In the genomic region with DNA sequence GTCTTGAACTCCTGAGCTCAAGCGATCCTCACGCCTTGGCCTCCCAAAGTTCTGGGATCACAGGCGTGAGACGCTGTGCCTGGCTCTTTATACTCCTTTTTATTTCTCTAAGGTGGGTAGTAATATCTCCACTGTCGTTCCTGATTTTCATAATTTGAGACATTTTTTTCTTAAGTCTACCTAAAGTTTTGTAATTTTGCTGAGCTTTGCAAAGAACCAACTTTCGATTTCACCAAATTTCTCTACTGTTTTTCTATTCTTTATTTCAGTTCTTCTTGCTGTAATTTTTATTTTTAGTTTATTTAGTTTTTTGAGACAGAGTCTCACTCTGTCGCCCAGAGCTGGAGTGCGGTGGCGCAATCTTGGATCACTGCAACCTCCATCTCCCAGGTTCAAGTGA, we compare ENCODE assay signal across 38 cellular contexts.
"Had no signal": no experiment of that assay in that cellular context is flagged by ENCODE, and none has a peak within 500 bp of the region (broad histone marks: within the 10 kb centered on the region; RNA-seq: fewer than 3 reads in every experiment).

No MANE protein-coding gene starts in this region.

- H3K36me3 Mint-ChIP-seq: activated naive CD4-positive, alpha-beta T cell treated with anti-CD3 and anti-CD28 coated beads, Interleukin-2, amount 10 ng/mL, durations not matched to agents 7 days and 5 days; activated naive CD4-positive, alpha-beta T cell treated with anti-CD3 and anti-CD28 coated beads, Interleukin-2, amount 50 U/mL, for 72 hours; activated naive CD8-positive, alpha-beta T cell; activated naive CD8-positive, alpha-beta T cell treated with anti-CD3 and anti-CD28 coated beads for 36 hours; activated naive CD8-positive, alpha-beta T cell treated with anti-CD3 and anti-CD28 coated beads, Interleukin-2, amount 10 ng/mL, durations not matched to agents 7 days and 5 days; brain had no signal

- H3K4me3 ChIP-seq: adrenal gland, ascending aorta, body of pancreas, breast epithelium, cardiac muscle cell had no signal

- H3K4me1 Mint-ChIP-seq: activated naive CD4-positive, alpha-beta T cell treated with anti-CD3 and anti-CD28 coated beads, Interleukin-2, amount 10 ng/mL, durations not matched to agents 7 days and 5 days; activated naive CD4-positive, alpha-beta T cell treated with anti-CD3 and anti-CD28 coated beads, Interleukin-2, amount 50 U/mL, for 24 hours; activated naive CD8-positive, alpha-beta T cell treated with anti-CD3 and anti-CD28 coated beads for 36 hours; activated naive CD8-positive, alpha-beta T cell treated with anti-CD3 and anti-CD28 coated beads, Interleukin-2, amount 10 ng/mL, durations not matched to agents 7 days and 5 days; activated naive CD8-positive, alpha-beta T cell treated with anti-CD3 and anti-CD28 coated beads, Interleukin-2, amount 50 U/mL, for 24 hours; activated T-helper 17 cell treated with anti-CD3 and anti-CD28 coated beads, Interleukin-2, amount 50 U/mL, for 72 hours; central memory CD8-positive, alpha-beta T cell had no signal

- H3K27ac Mint-ChIP-seq: activated naive CD4-positive, alpha-beta T cell treated with anti-CD3 and anti-CD28 coated beads for 36 hours; activated naive CD4-positive, alpha-beta T cell treated with anti-CD3 and anti-CD28 coated beads, Interleukin-2, amount 10 ng/mL, durations not matched to agents 7 days and 5 days; activated naive CD4-positive, alpha-beta T cell treated with anti-CD3 and anti-CD28 coated beads, Interleukin-2, amount 50 U/mL, for 24 hours; activated naive CD4-positive, alpha-beta T cell treated with anti-CD3 and anti-CD28 coated beads, Interleukin-2, amount 50 U/mL, for 72 hours; activated naive CD8-positive, alpha-beta T cell; activated naive CD8-positive, alpha-beta T cell treated with anti-CD3 and anti-CD28 coated beads for 36 hours; activated naive CD8-positive, alpha-beta T cell treated with anti-CD3 and anti-CD28 coated beads, Interleukin-2, amount 10 ng/mL, durations not matched to agents 7 days and 5 days; activated naive CD8-positive, alpha-beta T cell treated with anti-CD3 and anti-CD28 coated beads, Interleukin-2, amount 50 U/mL, for 24 hours; activated T-cell treated with anti-CD3 and anti-CD28 coated beads, Interleukin-2, amount 50 U/mL, for 24 hours; activated T-cell treated with anti-CD3 and anti-CD28 coated beads, Interleukin-2, amount 50 U/mL, for 72 hours; activated T-helper 1 cell treated with anti-CD3 and anti-CD28 coated beads, Interleukin-12 subunit alpha, Interleukin-12 subunit beta, Interleukin-2, Interleukin-4 antibody, amounts not matched to agents 30 ng/mL and 10 ng/mL and 1 ng/mL, durations not matched to agents 14 hours and 24 hours and 36 hours; activated T-helper 17 cell treated with anti-CD3 and anti-CD28 coated beads, Interleukin-2, amount 50 U/mL, for 72 hours; activated T-helper 2 cell treated with anti-CD3 and anti-CD28 coated beads, Interferon-gamma antibody, Interleukin-2, Interleukin-4, amounts not matched to agents 10 μg/mL and 5 μg/mL and 100 μg/mL, durations not matched to agents 14 hours and 24 hours and 36 hours; brain had no signal

- H3K9me3 ChIP-seq: adrenal gland, ascending aorta, body of pancreas, breast epithelium had no signal

- ATAC-seq: activated naive CD4-positive, alpha-beta T cell treated with anti-CD3 and anti-CD28 coated beads, Interleukin-2, amount 50 U/mL, for 72 hours; activated naive CD8-positive, alpha-beta T cell treated with anti-CD3 and anti-CD28 coated beads, Interleukin-2, amount 50 U/mL, for 24 hours; activated T-cell treated with anti-CD3 and anti-CD28 coated beads, Interleukin-2, amount 50 U/mL, for 4 hours; activated T-cell treated with anti-CD3 and anti-CD28 coated beads, Interleukin-2, amount 50 U/mL, for 72 hours; activated T-helper 17 cell treated with anti-CD3 and anti-CD28 coated beads, Interleukin-2, amount 50 U/mL, for 72 hours; body of pancreas had no signal

- DNase-seq: activated effector memory CD4-positive, alpha-beta T cell treated with anti-CD3 and anti-CD28 coated beads, Interleukin-2, amount 50 U/mL, for 16 hours; activated effector memory CD4-positive, alpha-beta T cell treated with Interleukin-2 at 50 U/mL for 16 hours; activated gamma-delta T cell; activated gamma-delta T cell treated with Interleukin-2 at 50 U/mL for 16 hours; activated naive CD4-positive, alpha-beta T cell; activated naive CD4-positive, alpha-beta T cell treated with anti-CD3 and anti-CD28 coated beads for 36 hours; activated naive CD4-positive, alpha-beta T cell treated with anti-CD3 and anti-CD28 coated beads, Interleukin-2, amount 10 ng/mL, durations not matched to agents 7 days and 5 days; activated naive CD4-positive, alpha-beta T cell treated with anti-CD3 and anti-CD28 coated beads, Interleukin-2, amount 50 U/mL, for 16 hours; activated naive CD4-positive, alpha-beta T cell treated with Interleukin-2 at 50 U/mL for 16 hours; activated naive CD8-positive, alpha-beta T cell treated with anti-CD3 and anti-CD28 coated beads for 36 hours; activated naive CD8-positive, alpha-beta T cell treated with anti-CD3 and anti-CD28 coated beads, Interleukin-2, amount 10 ng/mL, durations not matched to agents 7 days and 5 days; activated naive CD8-positive, alpha-beta T cell treated with anti-CD3 and anti-CD28 coated beads, Interleukin-2, amount 50 U/mL, for 24 hours; activated T-cell treated with anti-CD3 and anti-CD28 coated beads, Interleukin-2, amount 50 U/mL, for 24 hours; activated T-cell treated with anti-CD3 and anti-CD28 coated beads, Interleukin-2, amount 50 U/mL, for 4 hours; activated T-cell treated with anti-CD3 and anti-CD28 coated beads, Interleukin-2, amount 50 U/mL, for 48 hours; activated T-cell treated with anti-CD3 and anti-CD28 coated beads, Interleukin-2, amount 50 U/mL, for 72 hours; adrenal gland; amniotic stem cell; amygdala; anterior cingulate cortex; aorta; body of pancreas; brain microvascular endothelial cell; caudate nucleus; central memory CD4-positive, alpha-beta T cell; cerebellar nuclear complex had no signal

- FAIRE-seq: bronchial epithelial cell had no signal

- H3K4me3 Mint-ChIP-seq: activated naive CD4-positive, alpha-beta T cell treated with anti-CD3 and anti-CD28 coated beads for 36 hours; activated naive CD4-positive, alpha-beta T cell treated with anti-CD3 and anti-CD28 coated beads, Interleukin-2, amount 10 ng/mL, durations not matched to agents 7 days and 5 days; activated naive CD4-positive, alpha-beta T cell treated with anti-CD3 and anti-CD28 coated beads, Interleukin-2, amount 50 U/mL, for 24 hours; activated naive CD8-positive, alpha-beta T cell; activated naive CD8-positive, alpha-beta T cell treated with anti-CD3 and anti-CD28 coated beads for 36 hours; activated naive CD8-positive, alpha-beta T cell treated with anti-CD3 and anti-CD28 coated beads, Interleukin-2, amount 10 ng/mL, durations not matched to agents 7 days and 5 days; activated naive CD8-positive, alpha-beta T cell treated with anti-CD3 and anti-CD28 coated beads, Interleukin-2, amount 50 U/mL, for 24 hours; activated T-cell treated with anti-CD3 and anti-CD28 coated beads, Interleukin-2, amount 50 U/mL, for 24 hours; activated T-cell treated with anti-CD3 and anti-CD28 coated beads, Interleukin-2, amount 50 U/mL, for 4 hours; activated T-cell treated with anti-CD3 and anti-CD28 coated beads, Interleukin-2, amount 50 U/mL, for 72 hours; activated T-helper 1 cell treated with anti-CD3 and anti-CD28 coated beads, Interleukin-12 subunit alpha, Interleukin-12 subunit beta, Interleukin-2, Interleukin-4 antibody, amounts not matched to agents 30 ng/mL and 10 ng/mL and 1 ng/mL, durations not matched to agents 14 hours and 24 hours and 36 hours; activated T-helper 17 cell treated with anti-CD3 and anti-CD28 coated beads, Interleukin-2, amount 50 U/mL, for 72 hours; brain; central memory CD8-positive, alpha-beta T cell had no signal

- H3K9me3 Mint-ChIP-seq: activated naive CD4-positive, alpha-beta T cell treated with anti-CD3 and anti-CD28 coated beads for 36 hours; activated naive CD4-positive, alpha-beta T cell treated with anti-CD3 and anti-CD28 coated beads, Interleukin-2, amount 10 ng/mL, durations not matched to agents 7 days and 5 days; activated naive CD4-positive, alpha-beta T cell treated with anti-CD3 and anti-CD28 coated beads, Interleukin-2, amount 50 U/mL, for 24 hours; activated naive CD4-positive, alpha-beta T cell treated with anti-CD3 and anti-CD28 coated beads, Interleukin-2, amount 50 U/mL, for 72 hours; activated naive CD8-positive, alpha-beta T cell treated with anti-CD3 and anti-CD28 coated beads for 36 hours; activated naive CD8-positive, alpha-beta T cell treated with anti-CD3 and anti-CD28 coated beads, Interleukin-2, amount 10 ng/mL, durations not matched to agents 7 days and 5 days; activated naive CD8-positive, alpha-beta T cell treated with anti-CD3 and anti-CD28 coated beads, Interleukin-2, amount 50 U/mL, for 24 hours; activated T-cell treated with anti-CD3 and anti-CD28 coated beads, Interleukin-2, amount 50 U/mL, for 24 hours; activated T-cell treated with anti-CD3 and anti-CD28 coated beads, Interleukin-2, amount 50 U/mL, for 4 hours; activated T-cell treated with anti-CD3 and anti-CD28 coated beads, Interleukin-2, amount 50 U/mL, for 72 hours; activated T-helper 1 cell treated with anti-CD3 and anti-CD28 coated beads, Interleukin-12 subunit alpha, Interleukin-12 subunit beta, Interleukin-2, Interleukin-4 antibody, amounts not matched to agents 30 ng/mL and 10 ng/mL and 1 ng/mL, durations not matched to agents 14 hours and 24 hours and 36 hours; activated T-helper 17 cell treated with anti-CD3 and anti-CD28 coated beads, Interleukin-2, amount 50 U/mL, for 72 hours; activated T-helper 2 cell treated with anti-CD3 and anti-CD28 coated beads, Interferon-gamma antibody, Interleukin-2, Interleukin-4, amounts not matched to agents 10 μg/mL and 5 μg/mL and 100 μg/mL, durations not matched to agents 14 hours and 24 hours and 36 hours; brain; central memory CD8-positive, alpha-beta T cell had no signal

- H3K27ac ChIP-seq: adrenal gland, ascending aorta, body of pancreas, brain microvascular endothelial cell, breast epithelium, cardiac muscle cell had no signal

- H3K36me3 ChIP-seq: adrenal gland, ascending aorta, brain microvascular endothelial cell, breast epithelium, cardiac muscle cell had no signal

- H3K27me3 Mint-ChIP-seq: activated naive CD4-positive, alpha-beta T cell treated with anti-CD3 and anti-CD28 coated beads, Interleukin-2, amount 10 ng/mL, durations not matched to agents 7 days and 5 days; activated naive CD4-positive, alpha-beta T cell treated with anti-CD3 and anti-CD28 coated beads, Interleukin-2, amount 50 U/mL, for 24 hours; activated naive CD8-positive, alpha-beta T cell; activated naive CD8-positive, alpha-beta T cell treated with anti-CD3 and anti-CD28 coated beads for 36 hours; activated naive CD8-positive, alpha-beta T cell treated with anti-CD3 and anti-CD28 coated beads, Interleukin-2, amount 10 ng/mL, durations not matched to agents 7 days and 5 days; activated naive CD8-positive, alpha-beta T cell treated with anti-CD3 and anti-CD28 coated beads, Interleukin-2, amount 50 U/mL, for 24 hours; activated T-helper 17 cell treated with anti-CD3 and anti-CD28 coated beads, Interleukin-2, amount 50 U/mL, for 72 hours; brain; central memory CD8-positive, alpha-beta T cell had no signal

- H3K4me1 ChIP-seq: adrenal gland, ascending aorta, breast epithelium had no signal

- H3K27me3 ChIP-seq: adrenal gland, ascending aorta, body of pancreas, cardiac muscle cell had no signal
